In the genomic region with DNA sequence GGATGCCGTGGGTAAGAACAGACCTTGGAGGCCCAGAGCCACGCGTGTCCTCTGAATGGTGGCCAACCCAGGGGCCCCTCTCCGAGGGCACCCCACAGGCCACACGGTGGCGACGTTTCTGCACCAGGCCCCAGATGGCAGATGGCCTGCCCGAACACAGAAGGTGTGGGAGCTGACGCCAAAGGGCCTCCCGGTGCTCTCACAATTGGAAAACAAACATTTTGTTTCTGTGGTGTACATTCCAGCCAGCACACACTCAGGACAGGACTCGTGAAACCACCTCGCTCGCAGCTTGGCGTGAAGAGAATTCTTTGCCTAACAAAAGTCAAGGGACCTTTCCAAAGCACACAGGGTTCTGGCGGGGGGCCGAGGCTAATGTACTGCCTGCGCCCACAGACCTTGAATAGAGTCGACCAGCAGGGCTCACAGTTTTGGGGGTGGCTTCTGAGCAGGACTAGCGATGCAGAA, we compare ENCODE assay signal across 8 cellular contexts.
DNase-seq lines count a peak whose midpoint lies in the region; ATAC-seq, FAIRE-seq and TF ChIP-seq lines count a peak whose summit lies in the region.

No MANE protein-coding gene starts in this region.

- FAIRE-seq in kidney (lab: Jason Lieb, UNC), result no peak

- peak; percentile 69 for TF ChIP-seq CTCF in astrocyte of the cerebellum (IDR thresholded peaks at IDR 0.05; ENCODE audit: low read depth, low read length, missing control alignments)
- peak; percentile 29 for TF ChIP-seq CTCF in kidney (IDR thresholded peaks at IDR 0.05; ENCODE audit: borderline replicate concordance, extremely low read depth, insufficient read depth)
- peak in 1 of 2 donors; percentile 38 for TF ChIP-seq CTCF in suprapubic skin (IDR thresholded peaks at IDR 0.05)

- H3K9ac ChIP-seq in kidney (ENCODE audit: low read length in 2 of 2), result no peak overlapping the region

- no peak overlapping the region for H3K27ac ChIP-seq in kidney (ENCODE audit: low read depth in 2 of 2, low read length in 2 of 2)
- H3K27ac ChIP-seq in suprapubic skin, result peak overlapping the region; percentile 84

- no peaks in the 10 kb centered on the region for H3K27me3 ChIP-seq in suprapubic skin

- H3K4me3 ChIP-seq in astrocyte of the cerebellum (ENCODE audit: low read depth, low read length) (no peak overlapping the region), kidney (ENCODE audit: low read length in 2 of 2) (no peak overlapping the region), suprapubic skin (no peak overlapping the region)

- H3K9me3 ChIP-seq in kidney (ENCODE audit: control insufficient read depth in 1 of 2, low read length in 2 of 2), result no peaks in the 10 kb centered on the region
- H3K9me3 ChIP-seq in suprapubic skin, result no peaks in the 10 kb centered on the region

- no peak for TF ChIP-seq POLR2A in suprapubic skin (IDR thresholded peaks at IDR 0.05)

- H3K4me1 ChIP-seq in kidney (ENCODE audit: control insufficient read depth in 1 of 2, insufficient read depth in 1 of 2, low read depth in 1 of 2, low read length in 2 of 2), result peaks cover 12 to 27% of the 10 kb centered on the region in 2 donors
- peaks cover 61% of the 10 kb centered on the region for H3K4me1 ChIP-seq in suprapubic skin

- TF ChIP-seq EP300 in suprapubic skin (IDR thresholded peaks at IDR 0.05), result no peak

- no peak for ATAC-seq in HG03571 (IDR thresholded peaks at IDR 0.05; ENCODE audit: unreplicated experiment)
- ATAC-seq in HG03045 (IDR thresholded peaks at IDR 0.05; ENCODE audit: unreplicated experiment), result no peak

- in situ Hi-C loops in astrocyte of the cerebellum (cut with HindIII; ENCODE audit: low sequenced_read_pairs), result no loop called here

- H3K36me3 ChIP-seq in kidney (ENCODE audit: control insufficient read depth in 1 of 2, insufficient read depth in 2 of 2, low read length in 2 of 2) (peaks cover 0 to 2% of the 10 kb centered on the region in 2 donors), suprapubic skin (peaks cover 4% of the 10 kb centered on the region)

- 67% methylated on average over 10 of the region's 19 CpGs for WGBS in suprapubic skin

- DNase-seq in COR-L47 (lab: John Stamatoyannopoulos, UW) (peak; percentile 68), NCI-H1092 treated with DMSO at 0.1 percent for 48 hours (lab: John Stamatoyannopoulos, UW) (peak; percentile 66), astrocyte of the cerebellum (ENCODE audit: low read depth) (peak; percentile 90), kidney (no peak), suprapubic skin (ENCODE audit: low spot score in 2 of 2) (no peak), NCI-H2227 (lab: John Stamatoyannopoulos, UW; ENCODE audit: unreplicated experiment) (no peak)

- intact Hi-C loops in kidney (cut with DNase I), result no loop called here

Comparison
In these comparisons a context has a peak if more than half of its experiments do, and no peak if none do; other contexts are left out.
1. DNase-seq: peak in COR-L47 (single experiment), NCI-H1092 treated with DMSO at 0.1 percent for 48 hours (single experiment) and astrocyte of the cerebellum (single experiment); none in kidney (single experiment), suprapubic skin (0 of 2) and NCI-H2227 (single experiment).